ENCODE assay signal across 8 cellular contexts in the genomic region with DNA sequence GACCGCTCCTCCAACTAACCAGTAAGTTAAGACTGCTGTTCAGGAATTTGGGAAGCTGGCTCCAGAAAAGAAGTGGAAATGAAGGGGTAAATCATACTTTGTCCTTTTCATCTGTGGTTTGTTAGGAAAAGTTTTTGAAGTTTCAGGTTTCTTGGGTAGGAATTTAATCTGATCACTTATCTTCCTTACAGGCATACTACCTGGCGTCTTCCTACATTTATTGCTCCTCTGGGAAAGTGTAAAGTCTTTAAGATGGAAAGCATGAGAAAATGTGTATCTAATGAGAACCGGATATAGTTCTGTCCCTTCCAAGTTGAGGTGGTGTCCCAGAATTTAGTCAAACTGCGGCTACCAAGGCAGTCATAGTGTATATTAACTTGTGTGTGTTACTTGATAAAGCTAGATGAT. TPM values are rescaled to one million over a fixed set of nuclear protein-coding genes. Genes with fewer than 3 reads are reported as not detected.
DNase-seq lines count a peak whose midpoint lies in the region; ATAC-seq and TF ChIP-seq lines count a peak whose summit lies in the region.

No MANE protein-coding gene starts in this region.

- no peaks in the 10 kb centered on the region for H3K9me2 ChIP-seq in SU-DHL-6 (replicated peaks; ENCODE audit: insufficient read depth, low read length)

- peak overlapping the region; percentile 94 for H3K4me2 ChIP-seq in SU-DHL-6 (ENCODE audit: low read depth, low read length, poor library complexity, severe bottlenecking)

- H3K27ac ChIP-seq in SU-DHL-6 (ENCODE audit: low read depth, low read length), result peak overlapping the region; percentile 74; the same call in 1 of the 2 replicates

- H3F3A ChIP-seq in SU-DHL-6 (ENCODE audit: insufficient read depth), result no peaks in the 10 kb centered on the region

- H2AFZ ChIP-seq in SU-DHL-6 (ENCODE audit: low read depth, low read length, severe bottlenecking), result no peak overlapping the region

- peak overlapping the region; percentile 84 for H3K9ac ChIP-seq in SU-DHL-6 (ENCODE audit: low read length)

- DNase-seq in GM12864 (ENCODE audit: low read depth) (no peak), fibroblast of villous mesenchyme (ENCODE audit: low read depth) (no peak), retina (peak; percentile 17), NCI-H146 (lab: John Stamatoyannopoulos, UW) (no peak)
- no peak for DNase-seq in stimulated activated CD4-positive, alpha-beta T cell treated with anti-CD3 and anti-CD28 coated beads, Interleukin-1b, Interleukin-23, amount 100 ng/mL, for 48 hours

- peak overlapping the region; percentile 63 for H3K4me3 ChIP-seq in GM12864 (ENCODE audit: low read depth, low read length)
- H3K4me3 ChIP-seq in SU-DHL-6 (ENCODE audit: insufficient read depth, low read length, poor library complexity, severe bottlenecking), result peak overlapping the region; percentile 81
- H3K4me3 ChIP-seq in fibroblast of villous mesenchyme (ENCODE audit: low read depth, low read length), result peak overlapping the region; percentile 96

- H3K36me3 ChIP-seq in SU-DHL-6 (ENCODE audit: low read length), result no peaks in the 10 kb centered on the region

- H3K79me2 ChIP-seq in SU-DHL-6 (ENCODE audit: insufficient read depth, low read length), result peaks cover 50% of the 10 kb centered on the region

- H3K27me3 ChIP-seq in SU-DHL-6 (ENCODE audit: low read length), result no peaks in the 10 kb centered on the region

- TF ChIP-seq CTCF in GM12864 (IDR thresholded peaks at IDR 0.05; ENCODE audit: low read depth, low read length, missing control alignments) (no peak), SU-DHL-6 (IDR thresholded peaks at IDR 0.05; ENCODE audit: insufficient read depth, low read length, poor library complexity, severe bottlenecking) (no peak), fibroblast of villous mesenchyme (IDR thresholded peaks at IDR 0.05; ENCODE audit: insufficient read depth, low read depth, low read length) (no peak)

- H4K20me1 ChIP-seq in SU-DHL-6 (ENCODE audit: low read depth, low read length), result peaks cover 7% of the 10 kb centered on the region; the same call in 1 of the 2 replicates

- no peak for ATAC-seq in GM21786 (IDR thresholded peaks at IDR 0.05; ENCODE audit: unreplicated experiment)
- ATAC-seq in GM19455 (IDR thresholded peaks at IDR 0.05; ENCODE audit: unreplicated experiment), result no peak

- no peaks in the 10 kb centered on the region for H3K9me3 ChIP-seq in SU-DHL-6 (ENCODE audit: insufficient read depth, low read length)

RNA-seq across cellular contexts. Expression of a gene that starts 1.3 kb away (rescaled TPM):
- 30.0 and 44.9 TPM in 2 replicates for total RNA-seq in fibroblast of villous mesenchyme
